In the genomic region with DNA sequence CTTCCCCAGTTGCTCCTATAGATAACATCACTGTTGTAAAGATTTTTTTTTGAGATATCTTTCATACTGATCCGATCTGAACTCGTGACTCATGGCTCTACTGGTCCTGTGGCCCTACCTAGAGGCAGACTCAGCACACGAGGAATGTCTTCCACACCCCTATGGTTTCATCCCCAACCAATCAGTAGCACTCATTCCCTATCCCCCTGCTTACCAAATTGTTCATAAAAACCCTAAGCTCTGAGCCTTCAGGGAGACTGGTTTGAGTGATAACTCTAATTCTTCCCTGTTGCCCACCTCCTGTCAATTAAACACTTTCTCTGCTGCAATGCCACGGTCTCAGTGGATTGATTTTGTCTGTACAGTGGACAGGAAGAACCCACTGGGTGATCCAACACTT, we compare ENCODE assay signal across 15 cellular contexts. TPM values are rescaled to one million over a fixed set of nuclear protein-coding genes. Genes with fewer than 3 reads are reported as not detected.
DNase-seq lines count a peak whose midpoint lies in the region; ATAC-seq lines count a peak whose summit lies in the region.
"Had no signal": no experiment of that assay in that cellular context is flagged by ENCODE, and none has a peak within 500 bp of the region (broad histone marks: within the 10 kb centered on the region; RNA-seq: fewer than 3 reads in every experiment).

No MANE protein-coding gene starts in this region.

- peak; percentile 74 for DNase-seq in ELR (ENCODE audit: low read depth)
- peak; percentile 35 for DNase-seq in M059J (ENCODE audit: low read depth)
- peak; percentile 12 for DNase-seq in SW480 (ENCODE audit: low spot score)
- DNase-seq in trophoblast cell = peak; percentile 77 to 92
- DNase-seq in MV-4-11 (lab: John Stamatoyannopoulos, UW) = no peak
- DNase-seq in activated naive CD4-positive, alpha-beta T cell treated with anti-CD3 and anti-CD28 coated beads, Interleukin-2, amount 50 U/mL, for 16 hours = no peak
- DNase-seq: BE2C; CD4-positive, alpha-beta memory T cell; DMS79; GF-D8; GM23248 had no signal

- no peak overlapping the region for H2AK5ac ChIP-seq in trophoblast cell (ENCODE audit: low read length)

- H4K91ac ChIP-seq in trophoblast cell (ENCODE audit: low read depth, low read length) = no peak overlapping the region

- no peaks in the 10 kb centered on the region for H3K27me3 ChIP-seq in trophoblast cell (ENCODE audit: insufficient read depth, low read length)
- H3K27me3 ChIP-seq: BE2C had no signal

- H3K27ac ChIP-seq in trophoblast cell (ENCODE audit: low read depth, low read length) = no peak overlapping the region
- H3K27ac ChIP-seq: A549, C4-2B, GM23248 had no signal

- H2BK5ac ChIP-seq in trophoblast cell (ENCODE audit: low read depth, low read length, poor library complexity) = no peak overlapping the region

- H3K9me3 ChIP-seq in trophoblast cell (ENCODE audit: insufficient read depth, low read depth, low read length) = peaks cover 15% of the 10 kb centered on the region
- H3K9me3 ChIP-seq: BE2C had no signal

- H2AFZ ChIP-seq in trophoblast cell (ENCODE audit: insufficient read depth, low read length, poor library complexity) = no peak overlapping the region
- H2AFZ ChIP-seq: GM23248 had no signal

- H2BK120ac ChIP-seq in trophoblast cell (ENCODE audit: insufficient read depth, low read length, poor library complexity) = no peak overlapping the region

- no peaks in the 10 kb centered on the region for H3K36me3 ChIP-seq in trophoblast cell (ENCODE audit: control insufficient read depth in 1 of 2, insufficient read depth in 2 of 2, low read length in 2 of 2)
- H3K36me3 ChIP-seq: BE2C had no signal

- H3K18ac ChIP-seq in trophoblast cell (ENCODE audit: low read length) = no peak overlapping the region

- no peak for ATAC-seq in HG03460 (IDR thresholded peaks at IDR 0.05; ENCODE audit: unreplicated experiment)
- ATAC-seq: A549, HCT116 had no signal

- H3K79me1 ChIP-seq in trophoblast cell (ENCODE audit: low read length) = peaks cover 4% of the 10 kb centered on the region

- no peak overlapping the region for H3K4ac ChIP-seq in trophoblast cell (ENCODE audit: low read depth, low read length)

- H2BK12ac ChIP-seq in trophoblast cell (ENCODE audit: low read length) = no peak overlapping the region

- H3K9ac ChIP-seq in trophoblast cell (ENCODE audit: low read length) = no peak overlapping the region
- H3K9ac ChIP-seq: GM23248 had no signal

- no peak overlapping the region for H3K23ac ChIP-seq in trophoblast cell (ENCODE audit: low read length)

- H3K79me2 ChIP-seq in trophoblast cell (ENCODE audit: control insufficient read depth, insufficient read depth, low read length, poor library complexity) = peaks cover 4% of the 10 kb centered on the region

- H3K4me3 ChIP-seq in trophoblast cell (ENCODE audit: low read depth, low read length) = no peak overlapping the region
- H3K4me3 ChIP-seq: A549, GM23248 had no signal

- WGBS in trophoblast cell (ENCODE audit: extremely low coverage, insufficient coverage, insufficient read length) = no CpG with 5 or more reads among the region's 4 CpGs

- no peak overlapping the region for H3K4me2 ChIP-seq in trophoblast cell (ENCODE audit: low read length)
- H3K4me2 ChIP-seq: A549 had no signal

- H4K8ac ChIP-seq in trophoblast cell (ENCODE audit: low read depth, low read length) = no peak overlapping the region

- no peaks in the 10 kb centered on the region for H3K4me1 ChIP-seq in trophoblast cell (ENCODE audit: control insufficient read depth in 1 of 2, insufficient read depth in 2 of 2, low read length in 2 of 2)
- H3K4me1 ChIP-seq: A549, BE2C had no signal

- no peak overlapping the region for H4K12ac ChIP-seq in trophoblast cell (ENCODE audit: low read depth, low read length)

- no peak overlapping the region for H3K14ac ChIP-seq in trophoblast cell (ENCODE audit: low read length)

RNA-seq across cellular contexts. Expression of gene SAP130, which starts 4.2 kb away (rescaled TPM):
- 9.9 and 12.7 TPM in 2 replicates for total RNA-seq in M059J (2014; rRNA removed; shearing (Covaris generic))
- polyA plus RNA-seq in trophoblast cell (2013) = 38.1 and 38.8 TPM in 2 replicates

RNA-seq across cellular contexts. Expression of gene UGGT1, which starts 58.9 kb away (rescaled TPM):
- 33.0 and 61.2 TPM in 2 replicates for total RNA-seq in M059J (2014; rRNA removed; shearing (Covaris generic))
- 57.3 and 59.1 TPM in 2 replicates for polyA plus RNA-seq in trophoblast cell (2013)

Comparison
In these comparisons a context has a peak if more than half of its experiments do, and no peak if none do; other contexts are left out.
1. DNase-seq: peak in ELR (single experiment), M059J (single experiment), SW480 (single experiment) and trophoblast cell (2 of 2); none in MV-4-11 (single experiment) and activated naive CD4-positive, alpha-beta T cell treated with anti-CD3 and anti-CD28 coated beads, Interleukin-2, amount 50 U/mL, for 16 hours (single experiment).